In the genomic region with DNA sequence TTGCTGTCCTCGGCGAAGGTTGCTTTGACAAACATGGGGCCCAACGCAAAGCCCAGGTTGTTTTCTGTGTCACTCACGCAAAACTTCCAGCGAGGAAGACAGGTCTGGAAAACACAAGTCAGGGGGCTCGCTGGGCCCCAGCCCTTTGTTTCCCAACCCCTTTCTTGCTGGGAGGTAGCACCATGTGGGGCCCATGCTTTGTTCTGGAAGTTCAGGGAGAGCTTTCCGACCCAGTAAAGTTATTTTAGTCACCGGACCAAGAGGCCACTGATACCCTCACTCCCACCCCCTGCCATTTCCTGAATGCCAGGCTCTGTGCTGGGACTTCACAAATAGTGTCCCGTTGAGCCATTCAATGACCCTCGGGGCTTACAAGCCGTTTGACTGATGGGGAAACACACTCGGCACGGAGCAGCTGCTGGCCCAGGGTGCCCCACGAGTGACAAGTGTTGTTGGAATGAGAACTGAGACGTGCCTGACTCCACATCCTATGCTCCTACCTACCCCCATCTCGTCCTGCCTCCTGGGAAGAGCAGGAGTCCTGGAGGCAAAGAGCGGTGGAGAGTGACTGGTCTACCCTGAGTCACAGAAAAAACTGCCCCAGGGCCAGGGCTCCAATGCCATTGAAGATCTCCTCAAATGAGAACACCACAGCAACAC, we compare ENCODE assay signal across 15 cellular contexts. TPM values are rescaled to one million over a fixed set of nuclear protein-coding genes. Genes with fewer than 3 reads are reported as not detected.
A peak's percentile ranks its signal among the peaks of the same experiment; 100 is the strongest.
DNase-seq lines count a peak whose midpoint lies in the region; ATAC-seq and TF ChIP-seq lines count a peak whose summit lies in the region.
"Had no signal": no experiment of that assay in that cellular context is flagged by ENCODE, and none has a peak within 500 bp of the region (broad histone marks: within the 10 kb centered on the region; RNA-seq: fewer than 3 reads in every experiment).

No MANE protein-coding gene starts in this region.

- no peak overlapping the region for H3K27ac Mint-ChIP-seq in MCF 10A (ENCODE audit: low read depth, unreplicated experiment)
- H3K27ac Mint-ChIP-seq in activated T-helper 17 cell treated with anti-CD3 and anti-CD28 coated beads, Interleukin-2, amount 50 U/mL, for 72 hours: peak overlapping the region; percentile 36
- peak overlapping the region; percentile 73 for H3K27ac Mint-ChIP-seq in stimulated activated effector memory CD8-positive, alpha-beta T cell treated with anti-CD3 and anti-CD28 coated beads, Interleukin-12 subunit alpha, Interleukin-12 subunit beta, amount 100 ng/mL, for 72 hours
- H3K27ac Mint-ChIP-seq in stimulated activated naive CD8-positive, alpha-beta T cell treated with anti-CD3 and anti-CD28 coated beads, Interleukin-15, amount 100 ng/mL, for 72 hours: peak overlapping the region in 1 of 2 donors; percentile 88
- H3K27ac Mint-ChIP-seq: natural killer cell treated with Interleukin-12 subunit alpha and Interleukin-12 subunit beta and Interleukin-15 and Interleukin-18, amount 100 ng/mL, for 72 hours had no signal

- no peak overlapping the region for H3K4me3 ChIP-seq in breast epithelium
- H3K4me3 ChIP-seq in left ventricle myocardium inferior: no peak overlapping the region
- H3K4me3 ChIP-seq: A549, dorsolateral prefrontal cortex, gastroesophageal sphincter, uterus had no signal

- no peak for TF ChIP-seq POLR2A in breast epithelium (IDR thresholded peaks at IDR 0.05)

- no peaks in the 10 kb centered on the region for H3K27me3 ChIP-seq in breast epithelium
- no peaks in the 10 kb centered on the region for H3K27me3 ChIP-seq in left ventricle myocardium inferior (ENCODE audit: low read depth)
- H3K27me3 ChIP-seq: dorsolateral prefrontal cortex, gastroesophageal sphincter, uterus had no signal

- peaks cover 12% of the 10 kb centered on the region for H3K36me3 Mint-ChIP-seq in MCF 10A (ENCODE audit: insufficient read depth, unreplicated experiment)
- H3K36me3 Mint-ChIP-seq in activated T-helper 17 cell treated with anti-CD3 and anti-CD28 coated beads, Interleukin-2, amount 50 U/mL, for 72 hours (ENCODE audit: low read depth): peaks cover 100% of the 10 kb centered on the region
- H3K36me3 Mint-ChIP-seq in stimulated activated effector memory CD8-positive, alpha-beta T cell treated with anti-CD3 and anti-CD28 coated beads, Interleukin-12 subunit alpha, Interleukin-12 subunit beta, amount 100 ng/mL, for 72 hours: peaks cover 100% of the 10 kb centered on the region
- H3K36me3 Mint-ChIP-seq: natural killer cell treated with Interleukin-12 subunit alpha and Interleukin-12 subunit beta and Interleukin-15 and Interleukin-18, amount 100 ng/mL, for 72 hours had no signal

- intact Hi-C loops in MCF 10A (cut with micrococcal nuclease): loop anchor here (10.0 kb wide), 2 partner anchors 417 to 1177 kb away; no protein-coding TSS in a partner anchor
- intact Hi-C loops in breast epithelium (cut with DNase I; ENCODE audit: low total_unique reads): no loop called here
- intact Hi-C loops in left ventricle myocardium inferior (cut with micrococcal nuclease): no loop called here

- TF ChIP-seq CTCF in MCF 10A (IDR thresholded peaks at IDR 0.05; ENCODE audit: unreplicated experiment) (no peak), breast epithelium (IDR thresholded peaks at IDR 0.05) (no peak), left ventricle myocardium inferior (IDR thresholded peaks at IDR 0.05; ENCODE audit: borderline replicate concordance) (no peak)

- no peaks in the 10 kb centered on the region for H3K9me3 Mint-ChIP-seq in MCF 10A (ENCODE audit: unreplicated experiment)
- H3K9me3 Mint-ChIP-seq in activated T-helper 17 cell treated with anti-CD3 and anti-CD28 coated beads, Interleukin-2, amount 50 U/mL, for 72 hours: no peaks in the 10 kb centered on the region
- H3K9me3 Mint-ChIP-seq in stimulated activated effector memory CD8-positive, alpha-beta T cell treated with anti-CD3 and anti-CD28 coated beads, Interleukin-12 subunit alpha, Interleukin-12 subunit beta, amount 100 ng/mL, for 72 hours: no peaks in the 10 kb centered on the region
- H3K9me3 Mint-ChIP-seq in stimulated activated naive CD8-positive, alpha-beta T cell treated with anti-CD3 and anti-CD28 coated beads, Interleukin-15, amount 100 ng/mL, for 72 hours: no peaks in the 10 kb centered on the region
- H3K9me3 Mint-ChIP-seq: natural killer cell treated with Interleukin-12 subunit alpha and Interleukin-12 subunit beta and Interleukin-15 and Interleukin-18, amount 100 ng/mL, for 72 hours had no signal

- H3K36me3 ChIP-seq in breast epithelium (no peaks in the 10 kb centered on the region), left ventricle myocardium inferior (peaks cover 95% of the 10 kb centered on the region)
- H3K36me3 ChIP-seq: uterus had no signal

- no peak for ATAC-seq in activated T-helper 17 cell treated with anti-CD3 and anti-CD28 coated beads, Interleukin-2, amount 50 U/mL, for 72 hours (replicated peaks)
- ATAC-seq in stimulated activated effector memory CD8-positive, alpha-beta T cell treated with anti-CD3 and anti-CD28 coated beads, Interleukin-12 subunit alpha, Interleukin-12 subunit beta, amount 100 ng/mL, for 72 hours: no peak
- ATAC-seq in stimulated activated naive CD8-positive, alpha-beta T cell treated with anti-CD3 and anti-CD28 coated beads, Interleukin-15, amount 100 ng/mL, for 72 hours: no peak
- no peak for ATAC-seq in HG02763 (IDR thresholded peaks at IDR 0.05; ENCODE audit: unreplicated experiment)
- ATAC-seq: A549, gastroesophageal sphincter had no signal

- peak; percentile 53 for DNase-seq in MCF 10A (ENCODE audit: unreplicated experiment)
- DNase-seq in breast epithelium (ENCODE audit: low spot score in 2 of 2): no peak
- DNase-seq in left ventricle myocardium inferior: no peak
- DNase-seq in stimulated activated effector memory CD8-positive, alpha-beta T cell treated with anti-CD3 and anti-CD28 coated beads, Interleukin-12 subunit alpha, Interleukin-12 subunit beta, amount 100 ng/mL, for 72 hours (ENCODE audit: low spot score in 2 of 2): no peak
- DNase-seq in stimulated activated naive CD8-positive, alpha-beta T cell treated with anti-CD3 and anti-CD28 coated beads, Interleukin-15, amount 100 ng/mL, for 72 hours: no peak
- DNase-seq in putamen (ENCODE audit: low spot score): no peak
- DNase-seq: activated naive CD4-positive, alpha-beta T cell treated with anti-CD3 and anti-CD28 coated beads, Interleukin-2, amount 50 U/mL, for 16 hours; DMS79 treated with DMSO at 0.1 percent for 48 hours; dorsolateral prefrontal cortex; uterus had no signal

- POLR2A ChIA-PET in MCF 10A (lab: Yijun Ruan, JAX): interaction anchor here (0.7 to 2.0 kb wide), 2 partner anchors 14 to 68 kb away, joined by 3 to 6 read pairs; no protein-coding TSS in a partner anchor

- H3K9me3 ChIP-seq in breast epithelium (no peaks in the 10 kb centered on the region), left ventricle myocardium inferior (replicated peaks) (no peaks in the 10 kb centered on the region)
- H3K9me3 ChIP-seq: A549, gastroesophageal sphincter, uterus had no signal

- H3K27me3 Mint-ChIP-seq in MCF 10A (ENCODE audit: insufficient read depth, unreplicated experiment): no peaks in the 10 kb centered on the region
- no peaks in the 10 kb centered on the region for H3K27me3 Mint-ChIP-seq in activated T-helper 17 cell treated with anti-CD3 and anti-CD28 coated beads, Interleukin-2, amount 50 U/mL, for 72 hours
- no peaks in the 10 kb centered on the region for H3K27me3 Mint-ChIP-seq in stimulated activated naive CD8-positive, alpha-beta T cell treated with anti-CD3 and anti-CD28 coated beads, Interleukin-15, amount 100 ng/mL, for 72 hours
- H3K27me3 Mint-ChIP-seq: natural killer cell treated with Interleukin-12 subunit alpha and Interleukin-12 subunit beta and Interleukin-15 and Interleukin-18, amount 100 ng/mL, for 72 hours had no signal

- H3K4me1 ChIP-seq in breast epithelium (no peaks in the 10 kb centered on the region), left ventricle myocardium inferior (peaks cover 50% of the 10 kb centered on the region)
- H3K4me1 ChIP-seq: A549, gastroesophageal sphincter, uterus had no signal

- H3K4me3 Mint-ChIP-seq in MCF 10A (ENCODE audit: unreplicated experiment): no peak overlapping the region
- H3K4me3 Mint-ChIP-seq in activated T-helper 17 cell treated with anti-CD3 and anti-CD28 coated beads, Interleukin-2, amount 50 U/mL, for 72 hours: no peak overlapping the region
- no peak overlapping the region for H3K4me3 Mint-ChIP-seq in stimulated activated effector memory CD8-positive, alpha-beta T cell treated with anti-CD3 and anti-CD28 coated beads, Interleukin-12 subunit alpha, Interleukin-12 subunit beta, amount 100 ng/mL, for 72 hours
- H3K4me3 Mint-ChIP-seq in stimulated activated naive CD8-positive, alpha-beta T cell treated with anti-CD3 and anti-CD28 coated beads, Interleukin-15, amount 100 ng/mL, for 72 hours: no peak overlapping the region
- H3K4me3 Mint-ChIP-seq: natural killer cell treated with Interleukin-12 subunit alpha and Interleukin-12 subunit beta and Interleukin-15 and Interleukin-18, amount 100 ng/mL, for 72 hours had no signal

- H3K27ac ChIP-seq in breast epithelium (no peak overlapping the region), left ventricle myocardium inferior (replicated peaks) (peak overlapping the region; percentile 77)
- H3K27ac ChIP-seq: A549, gastroesophageal sphincter, uterus had no signal

- CTCF ChIA-PET in MCF 10A (lab: Yijun Ruan, JAX): interaction anchor here (0.8 to 12.9 kb wide), 3 partner anchors 17 to 281 kb away, joined by 3 to 283 read pairs (median 52); no protein-coding TSS in a partner anchor

- peaks cover 5% of the 10 kb centered on the region for H3K4me1 Mint-ChIP-seq in MCF 10A (ENCODE audit: insufficient read depth, unreplicated experiment)
- H3K4me1 Mint-ChIP-seq in activated T-helper 17 cell treated with anti-CD3 and anti-CD28 coated beads, Interleukin-2, amount 50 U/mL, for 72 hours: peaks cover 5% of the 10 kb centered on the region
- H3K4me1 Mint-ChIP-seq in stimulated activated effector memory CD8-positive, alpha-beta T cell treated with anti-CD3 and anti-CD28 coated beads, Interleukin-12 subunit alpha, Interleukin-12 subunit beta, amount 100 ng/mL, for 72 hours: peaks cover 10% of the 10 kb centered on the region
- H3K4me1 Mint-ChIP-seq in stimulated activated naive CD8-positive, alpha-beta T cell treated with anti-CD3 and anti-CD28 coated beads, Interleukin-15, amount 100 ng/mL, for 72 hours: peaks cover 15% of the 10 kb centered on the region

- BruUV-seq in MCF 10A (replicated peaks; lab: Mats Ljungman, UMichigan): no TSS peak

RNA-seq across cellular contexts. Expression of a gene that starts 52.0 kb away (rescaled TPM):
- total RNA-seq in MCF 10A (2022) (40.0 and 46.8 TPM in 2 replicates), breast epithelium (100 to 1,000 TPM in 2 of 3 donors, 10 to 100 TPM in 1; 62.6 to 121 (median 112) TPM), left ventricle myocardium inferior (54.7 TPM)
- 100 to 1,000 TPM in 1 of 2 donors, 10 to 100 TPM in 1; 75.4 to 219 TPM for total RNA-seq in activated T-helper 17 cell treated with anti-CD3 and anti-CD28 coated beads, Interleukin-2, amount 50 U/mL, for 72 hours
